ENCODE assay signal across 10 cellular contexts in the genomic region with DNA sequence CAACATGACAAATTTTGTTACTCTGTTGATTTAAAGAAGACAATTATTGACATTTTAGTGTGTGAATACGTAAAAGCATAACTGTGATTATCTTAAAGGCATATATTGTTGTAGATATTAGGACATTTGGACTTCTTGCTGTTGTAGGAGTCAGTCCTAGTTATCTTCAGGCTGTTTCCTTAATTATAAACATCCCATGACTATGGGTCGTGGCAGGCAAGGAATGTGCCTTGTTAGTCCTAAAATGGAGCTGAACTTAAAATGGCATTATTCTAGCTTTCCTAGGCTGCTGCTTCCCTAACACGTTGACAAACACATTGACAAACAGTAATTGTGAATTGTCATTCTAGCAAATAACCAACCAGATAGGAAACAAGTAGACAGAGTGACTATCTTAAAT. TPM values are rescaled to one million over a fixed set of nuclear protein-coding genes. Genes with fewer than 3 reads are reported as not detected.
DNase-seq lines count a peak whose midpoint lies in the region; ATAC-seq and TF ChIP-seq lines count a peak whose summit lies in the region.
"Had no signal": no experiment of that assay in that cellular context is flagged by ENCODE, and none has a peak within 500 bp of the region (broad histone marks: within the 10 kb centered on the region; RNA-seq: fewer than 3 reads in every experiment).

No MANE protein-coding gene starts in this region.

- no peaks in the 10 kb centered on the region for H3K27me3 Mint-ChIP-seq in stimulated activated naive CD8-positive, alpha-beta T cell treated with anti-CD3 and anti-CD28 coated beads, Interleukin-15, Interleukin-2, amounts not matched to agents 100 ng/mL and 50 ng/mL, for 24 hours
- peaks cover 6% of the 10 kb centered on the region for H3K27me3 Mint-ChIP-seq in activated CD8-positive, alpha-beta T cell treated with anti-CD3 and anti-CD28 coated beads for 36 hours
- peaks cover 21 to 43% (median 30%) of the 10 kb centered on the region in 3 donors for H3K27me3 Mint-ChIP-seq in immature natural killer cell (ENCODE audit: low read depth in 3 of 3)

- no peak for TF ChIP-seq CTCF in activated CD8-positive, alpha-beta T cell treated with anti-CD3 and anti-CD28 coated beads for 36 hours (IDR thresholded peaks at IDR 0.05)

- ATAC-seq in stimulated activated naive CD8-positive, alpha-beta T cell treated with anti-CD3 and anti-CD28 coated beads, Interleukin-15, Interleukin-2, amounts not matched to agents 100 U/mL and 50 U/mL, for 24 hours = no peak
- ATAC-seq in activated CD8-positive, alpha-beta T cell treated with anti-CD3 and anti-CD28 coated beads for 36 hours = no peak

- H3K27me3 ChIP-seq in H7 (ENCODE audit: control insufficient read depth, insufficient read depth, low read length) = peaks cover 16% of the 10 kb centered on the region

- peaks cover 8% of the 10 kb centered on the region for H3K36me3 Mint-ChIP-seq in stimulated activated naive CD8-positive, alpha-beta T cell treated with anti-CD3 and anti-CD28 coated beads, Interleukin-15, Interleukin-2, amounts not matched to agents 100 ng/mL and 50 ng/mL, for 24 hours (ENCODE audit: low read depth)
- H3K36me3 Mint-ChIP-seq in activated CD8-positive, alpha-beta T cell treated with anti-CD3 and anti-CD28 coated beads for 36 hours (ENCODE audit: low read depth) = peaks cover 8% of the 10 kb centered on the region
- H3K36me3 Mint-ChIP-seq in immature natural killer cell = no peaks in the 10 kb centered on the region

- no peak for DNase-seq in stimulated activated naive CD8-positive, alpha-beta T cell treated with anti-CD3 and anti-CD28 coated beads, Interleukin-15, Interleukin-2, amounts not matched to agents 100 U/mL and 50 U/mL, for 24 hours
- DNase-seq in activated CD8-positive, alpha-beta T cell treated with anti-CD3 and anti-CD28 coated beads for 36 hours = no peak
- DNase-seq in immature natural killer cell (no peak), H7 (no peak), SW 1271 (lab: John Stamatoyannopoulos, UW) (no peak), COR-L47 (lab: John Stamatoyannopoulos, UW) (no peak), kidney tubule cell (ENCODE audit: low spot score) (no peak)
- DNase-seq: foreskin melanocyte had no signal

- POLR2A ChIA-PET in activated CD8-positive, alpha-beta T cell treated with anti-CD3 and anti-CD28 coated beads for 36 hours (lab: Charles Lee) = interaction anchor here (1.1 to 2.1 kb wide), 2 partner anchors 219 to 863 kb away, joined by 3 to 5 read pairs; partner anchors contain the start of genes DCAF6 and MPC2

- peaks cover 67% of the 10 kb centered on the region for H3K4me1 Mint-ChIP-seq in stimulated activated naive CD8-positive, alpha-beta T cell treated with anti-CD3 and anti-CD28 coated beads, Interleukin-15, Interleukin-2, amounts not matched to agents 100 ng/mL and 50 ng/mL, for 24 hours (ENCODE audit: low read depth)
- peaks cover 32% of the 10 kb centered on the region for H3K4me1 Mint-ChIP-seq in activated CD8-positive, alpha-beta T cell treated with anti-CD3 and anti-CD28 coated beads for 36 hours (ENCODE audit: low read depth)
- H3K4me1 Mint-ChIP-seq in immature natural killer cell = peaks cover 36 to 47% of the 10 kb centered on the region in 2 donors

- no peak overlapping the region for H3K4me3 ChIP-seq in H7 (ENCODE audit: insufficient read depth, low read depth, low read length)

- H3K27ac Mint-ChIP-seq in stimulated activated naive CD8-positive, alpha-beta T cell treated with anti-CD3 and anti-CD28 coated beads, Interleukin-15, Interleukin-2, amounts not matched to agents 100 ng/mL and 50 ng/mL, for 24 hours = no peak overlapping the region
- H3K27ac Mint-ChIP-seq in activated CD8-positive, alpha-beta T cell treated with anti-CD3 and anti-CD28 coated beads for 36 hours = no peak overlapping the region
- peak overlapping the region in 2 of 6 donors; percentile 15 to 46 for H3K27ac Mint-ChIP-seq in immature natural killer cell

- H3K9me3 Mint-ChIP-seq in stimulated activated naive CD8-positive, alpha-beta T cell treated with anti-CD3 and anti-CD28 coated beads, Interleukin-15, Interleukin-2, amounts not matched to agents 100 ng/mL and 50 ng/mL, for 24 hours = no peaks in the 10 kb centered on the region
- H3K9me3 Mint-ChIP-seq in activated CD8-positive, alpha-beta T cell treated with anti-CD3 and anti-CD28 coated beads for 36 hours = no peaks in the 10 kb centered on the region
- H3K9me3 Mint-ChIP-seq in immature natural killer cell = peaks cover 0 to 3% (median 0%) of the 10 kb centered on the region in 6 donors
- H3K9me3 Mint-ChIP-seq: dendritic cell treated with granulocyte-macrophage colony-stimulating factor and Interleukin-4, amounts not matched to agents 40 ng/mL and 50 ng/mL, for 4 days had no signal

- CTCF ChIA-PET in activated CD8-positive, alpha-beta T cell treated with anti-CD3 and anti-CD28 coated beads for 36 hours (lab: Charles Lee) = interaction anchor here (1.5 to 3.4 kb wide), 2 partner anchors 86 to 117 kb away, joined by 4 to 13 read pairs; no protein-coding TSS in a partner anchor

- intact Hi-C loops in activated CD8-positive, alpha-beta T cell treated with anti-CD3 and anti-CD28 coated beads for 36 hours (cut with micrococcal nuclease) = loop anchor here (10.0 kb wide), 2 partner anchors 217 to 367 kb away; partner anchors contain the start of genes DCAF6 and MPC2

- no peaks in the 10 kb centered on the region for H3K36me3 ChIP-seq in H7 (replicated peaks; ENCODE audit: control insufficient read depth, insufficient read depth, low read length)

- peak overlapping the region; percentile 91 for H3K4me3 Mint-ChIP-seq in stimulated activated naive CD8-positive, alpha-beta T cell treated with anti-CD3 and anti-CD28 coated beads, Interleukin-15, Interleukin-2, amounts not matched to agents 100 ng/mL and 50 ng/mL, for 24 hours
- H3K4me3 Mint-ChIP-seq in activated CD8-positive, alpha-beta T cell treated with anti-CD3 and anti-CD28 coated beads for 36 hours = peak overlapping the region; percentile 90
- H3K4me3 Mint-ChIP-seq in immature natural killer cell = peak overlapping the region; percentile 52 to 96 (median 89)

RNA-seq across cellular contexts. Expression of gene MPZL1, which starts 4.4 kb away (rescaled TPM):
- total RNA-seq in activated CD8-positive, alpha-beta T cell treated with anti-CD3 and anti-CD28 coated beads for 36 hours = 10 to 100 TPM; 14.8 to 15.4 TPM
- polyA plus RNA-seq in immature natural killer cell = 10 to 100 TPM in 2 of 3 donors, 1 to 10 TPM in 1; 6.8 to 14.3 (median 12.1) TPM
- 99.9 and 104 TPM in 2 replicates for total RNA-seq in H7 (2014; rRNA removed; shearing (Covaris generic))
